9 cellular contexts compared by ENCODE assay signal in genomic region chr10:70480254-70480861, GRCh38. TPM values are rescaled to one million over a fixed set of nuclear protein-coding genes. Genes with fewer than 3 reads are reported as not detected.
DNase-seq lines count a peak whose midpoint lies in the region; ATAC-seq and TF ChIP-seq lines count a peak whose summit lies in the region.
"Had no signal": no experiment of that assay in that cellular context is flagged by ENCODE, and none has a peak within 500 bp of the region (broad histone marks: within the 10 kb centered on the region; RNA-seq: fewer than 3 reads in every experiment).

No MANE protein-coding gene starts in this region.

- H3K27ac Mint-ChIP-seq in activated naive CD8-positive, alpha-beta T cell treated with anti-CD3 and anti-CD28 coated beads, Interleukin-2, amount 10 ng/mL, durations not matched to agents 7 days and 5 days = peak overlapping the region; percentile 26
- H3K27ac Mint-ChIP-seq in nephron = peak overlapping the region in 2 of 3 experiments; percentile 6 to 54

- H3K4me3 Mint-ChIP-seq in activated naive CD8-positive, alpha-beta T cell treated with anti-CD3 and anti-CD28 coated beads, Interleukin-2, amount 10 ng/mL, durations not matched to agents 7 days and 5 days = peak overlapping the region; percentile 81
- peak overlapping the region; percentile 79 to 85 (median 83) for H3K4me3 Mint-ChIP-seq in nephron

- TF ChIP-seq CTCF in nephron (IDR thresholded peaks at IDR 0.05; ENCODE audit: unreplicated experiment in 3 of 3) (no peak), smooth muscle cell (IDR thresholded peaks at IDR 0.05; ENCODE audit: borderline replicate concordance, insufficient read depth, poor library complexity, severe bottlenecking) (no peak), GM10266 (IDR thresholded peaks at IDR 0.05; ENCODE audit: control insufficient read depth, insufficient read depth, low read depth, missing control alignments) (no peak)

- H3K27me3 ChIP-seq in smooth muscle cell (ENCODE audit: low read depth) = peaks cover 4% of the 10 kb centered on the region

- H3F3A ChIP-seq in smooth muscle cell (ENCODE audit: low read depth) = peaks cover 7% of the 10 kb centered on the region

- H2AFZ ChIP-seq in smooth muscle cell (ENCODE audit: low read depth) = no peak overlapping the region

- no peaks in the 10 kb centered on the region for H3K79me2 ChIP-seq in smooth muscle cell (ENCODE audit: low read depth)

- peaks cover 22% of the 10 kb centered on the region for H3K27me3 Mint-ChIP-seq in activated naive CD8-positive, alpha-beta T cell treated with anti-CD3 and anti-CD28 coated beads, Interleukin-2, amount 10 ng/mL, durations not matched to agents 7 days and 5 days
- peaks cover 31% of the 10 kb centered on the region for H3K27me3 Mint-ChIP-seq in nephron (ENCODE audit: low read depth)

- no peaks in the 10 kb centered on the region for H3K9me3 Mint-ChIP-seq in activated naive CD8-positive, alpha-beta T cell treated with anti-CD3 and anti-CD28 coated beads, Interleukin-2, amount 10 ng/mL, durations not matched to agents 7 days and 5 days
- no peaks in the 10 kb centered on the region for H3K9me3 Mint-ChIP-seq in nephron

- H3K9ac ChIP-seq in smooth muscle cell (ENCODE audit: low read depth) = no peak overlapping the region

- no peak overlapping the region for H3K4me2 ChIP-seq in smooth muscle cell

- H3K36me3 Mint-ChIP-seq in activated naive CD8-positive, alpha-beta T cell treated with anti-CD3 and anti-CD28 coated beads, Interleukin-2, amount 10 ng/mL, durations not matched to agents 7 days and 5 days = no peaks in the 10 kb centered on the region
- H3K36me3 Mint-ChIP-seq in nephron (ENCODE audit: low read depth) = no peaks in the 10 kb centered on the region

- peaks cover 9% of the 10 kb centered on the region for H3K4me1 ChIP-seq in smooth muscle cell (ENCODE audit: low read depth)

- peak; percentile 79 for DNase-seq in KBM-7
- peak; percentile 54 for DNase-seq in activated naive CD8-positive, alpha-beta T cell treated with anti-CD3 and anti-CD28 coated beads, Interleukin-2, amount 10 ng/mL, durations not matched to agents 7 days and 5 days
- DNase-seq in smooth muscle cell (lab: John Stamatoyannopoulos, UW; ENCODE audit: unreplicated experiment) = no peak
- no peak for DNase-seq in NCI-H2227 (lab: John Stamatoyannopoulos, UW; ENCODE audit: unreplicated experiment)
- no peak for DNase-seq in GM10266 (ENCODE audit: extremely low spot score)
- no peak for DNase-seq in COR-L47 (lab: John Stamatoyannopoulos, UW)

- H3K36me3 ChIP-seq in smooth muscle cell (ENCODE audit: low read depth) = no peaks in the 10 kb centered on the region

- peak; percentile 53 for ATAC-seq in activated naive CD8-positive, alpha-beta T cell treated with anti-CD3 and anti-CD28 coated beads, Interleukin-2, amount 10 ng/mL, durations not matched to agents 7 days and 5 days (ENCODE audit: low read depth)

- POLR2A ChIA-PET in activated naive CD8-positive, alpha-beta T cell treated with anti-CD3 and anti-CD28 coated beads, Interleukin-2, amount 10 ng/mL, durations not matched to agents 7 days and 5 days (lab: Charles Lee) = interaction anchor here (2.2 kb wide), 1 partner anchor 14 kb away, joined by 11 read pairs; no protein-coding TSS in a partner anchor

- WGBS in smooth muscle cell (ENCODE audit: low lambda C conversion rate) = 69% methylated on average over 8 of the region's 9 CpGs

- peaks cover 38% of the 10 kb centered on the region for H3K4me1 Mint-ChIP-seq in activated naive CD8-positive, alpha-beta T cell treated with anti-CD3 and anti-CD28 coated beads, Interleukin-2, amount 10 ng/mL, durations not matched to agents 7 days and 5 days
- H3K4me1 Mint-ChIP-seq in nephron = peaks cover 50% of the 10 kb centered on the region

- no peaks in the 10 kb centered on the region for H4K20me1 ChIP-seq in smooth muscle cell (ENCODE audit: low read depth)

- peak overlapping the region; percentile 65; the same call in 1 of the 2 replicates for H3K4me3 ChIP-seq in GM08714 (ENCODE audit: low read length)
- no peak overlapping the region for H3K4me3 ChIP-seq in smooth muscle cell

- in situ Hi-C loops in KBM-7 (cut with MboI; ENCODE audit: low pct_unique_long_range_greater_than_20kb, low sequenced_read_pairs) = no loop called here

- H3K9me3 ChIP-seq in smooth muscle cell (replicated peaks; ENCODE audit: low read depth) = no peaks in the 10 kb centered on the region

- H3K27ac ChIP-seq in smooth muscle cell (ENCODE audit: low read depth) = no peak overlapping the region

RNA-seq across cellular contexts. Expression of gene PALD1, which starts 1.8 kb away (rescaled TPM):
- 1 to 10 TPM; 1.1 to 1.4 TPM for total RNA-seq in activated naive CD8-positive, alpha-beta T cell treated with anti-CD3 and anti-CD28 coated beads, Interleukin-2, amount 10 ng/mL, durations not matched to agents 7 days and 5 days
- total RNA-seq in smooth muscle cell = 1.4 and 1.5 TPM in 2 replicates
- 0.73 and 2.2 TPM in 2 replicates for polyA plus RNA-seq in smooth muscle cell

RNA-seq across cellular contexts. Expression of gene NODAL, which starts 38.9 kb away (rescaled TPM):
- not detected for total RNA-seq in activated naive CD8-positive, alpha-beta T cell treated with anti-CD3 and anti-CD28 coated beads, Interleukin-2, amount 10 ng/mL, durations not matched to agents 7 days and 5 days
- total RNA-seq in smooth muscle cell = not detected in 2 replicates
- polyA plus RNA-seq in smooth muscle cell = 0.63 and 0.81 TPM in 2 replicates
- total RNA-seq: myocyte had no signal

Comparison
In these comparisons a context has a peak if more than half of its experiments do, and no peak if none do; other contexts are left out.
1. DNase-seq: peak in KBM-7 (single experiment) and activated naive CD8-positive, alpha-beta T cell treated with anti-CD3 and anti-CD28 coated beads, Interleukin-2, amount 10 ng/mL, durations not matched to agents 7 days and 5 days (single experiment); none in smooth muscle cell (single experiment), NCI-H2227 (single experiment), GM10266 (single experiment) and COR-L47 (single experiment).